Comparison of ENCODE assay signal across 20 cellular contexts in the genomic region with DNA sequence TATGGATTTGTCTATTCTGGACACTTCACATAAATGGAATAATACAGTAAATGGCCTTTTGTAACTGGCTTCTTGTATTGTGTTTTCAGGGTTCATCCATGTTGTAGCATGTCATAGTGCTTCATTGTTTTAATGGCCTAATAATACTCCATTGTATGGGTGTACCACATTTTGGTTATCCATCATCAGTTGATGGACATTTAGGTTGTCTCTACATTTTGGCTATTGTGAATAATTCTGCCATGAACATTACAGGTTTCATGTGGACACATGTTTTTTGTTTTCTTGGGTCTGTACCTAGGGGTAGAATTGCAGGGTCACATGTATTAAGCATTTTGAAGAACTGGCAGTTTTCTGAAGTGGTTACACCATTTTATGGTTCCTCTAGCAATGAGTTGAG.
DNase-seq lines count a peak whose midpoint lies in the region; ATAC-seq and TF ChIP-seq lines count a peak whose summit lies in the region.
"Had no signal": no experiment of that assay in that cellular context is flagged by ENCODE, and none has a peak within 500 bp of the region (broad histone marks: within the 10 kb centered on the region; RNA-seq: fewer than 3 reads in every experiment).

No MANE protein-coding gene starts in this region.

- no peaks in the 10 kb centered on the region for H4K20me1 ChIP-seq in hepatocyte (ENCODE audit: insufficient read depth, poor library complexity, severe bottlenecking)
- H4K20me1 ChIP-seq: BLaER1 had no signal

- H3K27ac Mint-ChIP-seq in activated T-cell treated with anti-CD3 and anti-CD28 coated beads, Interleukin-2, amount 50 U/mL, for 72 hours, result peak overlapping the region; percentile 42
- peak overlapping the region; percentile 71 for H3K27ac Mint-ChIP-seq in Caco-2 (ENCODE audit: unreplicated experiment)
- H3K27ac Mint-ChIP-seq: CD14-positive monocyte; CD4-positive, CD25-positive, alpha-beta regulatory T cell; CD8-positive, alpha-beta memory T cell had no signal

- H3K4me3 ChIP-seq in Caco-2 (ENCODE audit: low read depth, low read length), result no peak overlapping the region
- no peak overlapping the region for H3K4me3 ChIP-seq in HEK293 (ENCODE audit: low read depth, low read length)
- H3K4me3 ChIP-seq in hepatocyte, result no peak overlapping the region

- TF ChIP-seq CTCF in Caco-2 (IDR thresholded peaks at IDR 0.05; ENCODE audit: insufficient read depth in 1 of 2, low read depth in 1 of 2, low read length in 1 of 2, severe bottlenecking in 1 of 2, unreplicated experiment in 1 of 2) (no peak), HEK293 (tag by site-specific recombination; IDR thresholded peaks at IDR 0.05) (no peak), hepatocyte (IDR thresholded peaks at IDR 0.05; ENCODE audit: poor library complexity) (no peak)

- H3K9me3 ChIP-seq in Caco-2 (0 out of 2 replicates have a peak, but pooled peaks cover 13% of the 10 kb centered on the region), HEK293 (ENCODE audit: control insufficient read depth, insufficient read depth, low read depth, low read length) (no peaks in the 10 kb centered on the region), hepatocyte (ENCODE audit: low read depth) (no peaks in the 10 kb centered on the region)
- H3K9me3 ChIP-seq: BE2C had no signal

- H3K4me1 ChIP-seq in Caco-2 (peaks cover 21% of the 10 kb centered on the region), HEK293 (ENCODE audit: control insufficient read depth, insufficient read depth, low read length) (no peaks in the 10 kb centered on the region), hepatocyte (ENCODE audit: insufficient read depth) (peaks cover 10% of the 10 kb centered on the region)
- H3K4me1 ChIP-seq: BE2C, BLaER1 had no signal

- H3K4me3 Mint-ChIP-seq in activated T-cell treated with anti-CD3 and anti-CD28 coated beads, Interleukin-2, amount 50 U/mL, for 72 hours, result no peak overlapping the region
- H3K4me3 Mint-ChIP-seq in Caco-2 (ENCODE audit: unreplicated experiment), result no peak overlapping the region
- H3K4me3 Mint-ChIP-seq: CD14-positive monocyte; CD4-positive, alpha-beta memory T cell; CD4-positive, CD25-positive, alpha-beta regulatory T cell; CD8-positive, alpha-beta memory T cell had no signal

- CTCF ChIA-PET in Caco-2 (lab: Charles Lee), result no interaction called here
- CTCF ChIA-PET in HEK293 (lab: Yijun Ruan, JAX), result no interaction called here

- peaks cover 7% of the 10 kb centered on the region for H3K79me2 ChIP-seq in hepatocyte

- H3K27ac ChIP-seq in HEK293 (ENCODE audit: extremely low read depth, low read depth, low read length) (no peak overlapping the region), hepatocyte (peak overlapping the region; percentile 85)
- H3K27ac ChIP-seq: BLaER1 had no signal

- ATAC-seq in activated T-cell treated with anti-CD3 and anti-CD28 coated beads, Interleukin-2, amount 50 U/mL, for 72 hours (replicated peaks in 1 of 2), result no peak

- no peak for DNase-seq in activated T-cell treated with anti-CD3 and anti-CD28 coated beads, Interleukin-2, amount 50 U/mL, for 72 hours
- no peak for DNase-seq in activated T-cell treated with anti-CD3 and anti-CD28 coated beads, Interleukin-2, amount 50 U/mL, for 1 hour
- DNase-seq in Caco-2, result no peak
- no peak for DNase-seq in hepatocyte (ENCODE audit: low spot score)
- DNase-seq in stimulated activated CD4-positive, alpha-beta T cell treated with anti-CD3 and anti-CD28 coated beads, Interleukin-2, amount 100 ng/mL, for 48 hours, result no peak
- no peak for DNase-seq in activated CD8-positive, alpha-beta memory T cell treated with anti-CD3 and anti-CD28 coated beads, Interleukin-2, amount 50 U/mL, for 48 hours
- DNase-seq: 8988T; ACHN; BE2C; C1 segment of cervical spinal cord; Calu3; CD4-positive, alpha-beta memory T cell; CD4-positive, CD25-positive, alpha-beta regulatory T cell; CD8-positive, alpha-beta memory T cell; COR-L47; DMS79 treated with DMSO at 0.1 percent for 48 hours; GF-D8 had no signal

- H3K9me2 ChIP-seq in hepatocyte (replicated peaks; ENCODE audit: insufficient read depth), result no peaks in the 10 kb centered on the region

- POLR2A ChIA-PET in Caco-2 (lab: Charles Lee) (no interaction called here), HEK293 (lab: Yijun Ruan, JAX) (no interaction called here)

- H3K4me2 ChIP-seq in hepatocyte, result no peak overlapping the region
- H3K4me2 ChIP-seq: BLaER1 had no signal

- peaks cover 34% of the 10 kb centered on the region for H3K4me1 Mint-ChIP-seq in activated T-cell treated with anti-CD3 and anti-CD28 coated beads, Interleukin-2, amount 50 U/mL, for 72 hours (ENCODE audit: low read depth)
- H3K4me1 Mint-ChIP-seq in Caco-2 (ENCODE audit: low read depth, unreplicated experiment), result peaks cover 17% of the 10 kb centered on the region

- BruUV-seq in Caco-2 (replicated peaks; lab: Mats Ljungman, UMichigan), result no TSS peak

- H3K27me3 ChIP-seq in Caco-2 (replicated peaks; ENCODE audit: control insufficient read depth, insufficient read depth, low read length) (no peaks in the 10 kb centered on the region), hepatocyte (no peaks in the 10 kb centered on the region)
- H3K27me3 ChIP-seq: BE2C, BLaER1 had no signal

- peaks cover 4 to 31% of the 10 kb centered on the region in 2 donors for H3K36me3 Mint-ChIP-seq in activated T-cell treated with anti-CD3 and anti-CD28 coated beads, Interleukin-2, amount 50 U/mL, for 72 hours (ENCODE audit: insufficient read depth in 2 of 2)
- peaks cover 6% of the 10 kb centered on the region for H3K36me3 Mint-ChIP-seq in Caco-2 (ENCODE audit: insufficient read depth, unreplicated experiment)

- no peaks in the 10 kb centered on the region for H3K27me3 Mint-ChIP-seq in activated T-cell treated with anti-CD3 and anti-CD28 coated beads, Interleukin-2, amount 50 U/mL, for 72 hours (ENCODE audit: low read depth)
- H3K27me3 Mint-ChIP-seq in Caco-2 (ENCODE audit: insufficient read depth, unreplicated experiment), result no peaks in the 10 kb centered on the region
- H3K27me3 Mint-ChIP-seq: CD4-positive, alpha-beta memory T cell; CD4-positive, CD25-positive, alpha-beta regulatory T cell; CD8-positive, alpha-beta memory T cell had no signal

- H3K9me3 Mint-ChIP-seq in activated T-cell treated with anti-CD3 and anti-CD28 coated beads, Interleukin-2, amount 50 U/mL, for 72 hours, result peaks cover 12 to 19% of the 10 kb centered on the region in 2 donors
- H3K9me3 Mint-ChIP-seq in Caco-2 (ENCODE audit: unreplicated experiment), result peaks cover 30% of the 10 kb centered on the region

- no peak overlapping the region for H2AFZ ChIP-seq in hepatocyte

- intact Hi-C loops in Caco-2 (cut with micrococcal nuclease; ENCODE audit: unreplicated experiment), result no loop called here

- H3K36me3 ChIP-seq in Caco-2 (ENCODE audit: control insufficient read depth, insufficient read depth, low read length), result no peaks in the 10 kb centered on the region
- no peaks in the 10 kb centered on the region for H3K36me3 ChIP-seq in HEK293 (ENCODE audit: control insufficient read depth in 2 of 2, insufficient read depth in 1 of 2, low read length in 2 of 2)
- no peaks in the 10 kb centered on the region for H3K36me3 ChIP-seq in hepatocyte (replicated peaks; ENCODE audit: insufficient read depth, low read depth)
- H3K36me3 ChIP-seq: BE2C had no signal

TF ChIP-seq in HEK293, 187 proteins besides CTCF, POLR2A, EP300 and RAD21:
- TF ChIP-seq ZNF140 (tag by site-specific recombination; IDR thresholded peaks at IDR 0.05) (peak; percentile 40; the same call in 1 of the 2 replicates), ZNF10 (tag by site-specific recombination; IDR thresholded peaks at IDR 0.05) (peak; percentile 86), ZNF19 (tag by site-specific recombination; IDR thresholded peaks at IDR 0.05; ENCODE audit: low read depth) (no peak), ZNF146 (tag by site-specific recombination; IDR thresholded peaks at IDR 0.05) (0 out of 2 replicates have a peak, but pooled peaks have one; percentile 10)
